19 cellular contexts compared by ENCODE assay signal in genomic region chr6:890995-891394, GRCh38.
A peak's percentile ranks its signal among the peaks of the same experiment; 100 is the strongest.
DNase-seq lines count a peak whose midpoint lies in the region; ATAC-seq, FAIRE-seq and TF ChIP-seq lines count a peak whose summit lies in the region.
"Had no signal": no experiment of that assay in that cellular context is flagged by ENCODE, and none has a peak within 500 bp of the region (broad histone marks: within the 10 kb centered on the region; RNA-seq: fewer than 3 reads in every experiment).

No MANE protein-coding gene starts in this region.

- H4K20me1 ChIP-seq in HepG2 (ENCODE audit: insufficient read depth, low read length) = no peaks in the 10 kb centered on the region
- H4K20me1 ChIP-seq: BLaER1 treated with 17β-estradiol and CSF1 and Interleukin-3, amounts not matched to agents 10 nM and 100 nM had no signal

- H3K9ac ChIP-seq in HepG2 (ENCODE audit: insufficient read depth, low read depth, low read length) = no peak overlapping the region
- H3K9ac ChIP-seq: BLaER1 treated with 17β-estradiol and CSF1 and Interleukin-3, amounts not matched to agents 10 nM and 100 nM had no signal

- in situ Hi-C loops in HepG2 (cut with HindIII; ENCODE audit: extremely low pct_ligation_motif_present, low pct_unique_long_range_greater_than_20kb) = no loop called here

- H3K79me2 ChIP-seq in HepG2 (ENCODE audit: insufficient read depth, low read length) = no peaks in the 10 kb centered on the region

- 56% methylated on average over 6 of the region's 6 CpGs for WGBS in HepG2 (ENCODE audit: low lambda C conversion rate)
- 72% methylated on average over 6 of the region's 6 CpGs for WGBS in right lobe of liver (ENCODE audit: insufficient coverage, low coverage, low lambda C conversion rate, missing lambda C conversion rate)
- WGBS in esophagus, 2 donors = 76% methylated on average over 6 of the region's 6 CpGs

- no TSS peak for BruUV-seq in HepG2 (replicated peaks; lab: Mats Ljungman, UMichigan)

- TF ChIP-seq RAD21 in HepG2 (CRISPR knock-in tag; IDR thresholded peaks at IDR 0.05) = no peak

- H3K4me1 ChIP-seq in HepG2 (ENCODE audit: insufficient read depth, low read length) (no peaks in the 10 kb centered on the region), right lobe of liver (no peaks in the 10 kb centered on the region), esophagus (ENCODE audit: control insufficient read depth in 2 of 2, insufficient read depth in 2 of 2, low read length in 1 of 2) (peaks cover 0 to 2% of the 10 kb centered on the region in 2 donors)
- H3K4me1 ChIP-seq: A549, Caco-2 had no signal

- TF ChIP-seq CTCF in HepG2 (CRISPR knock-in tag; IDR thresholded peaks at IDR 0.05) (no peak), right lobe of liver (IDR thresholded peaks at IDR 0.05) (no peak)

- CTCF ChIA-PET in HepG2 (lab: Yijun Ruan, JAX; ENCODE audit: low intra/inter-chr PET ratio, low total read pairs) = no interaction called here

- DNase-seq in HepG2 (ENCODE audit: low spot score) (no peak), right lobe of liver (no peak), NCI-H146 treated with DMSO at 0.1 percent for 48 hours (lab: John Stamatoyannopoulos, UW; ENCODE audit: unreplicated experiment) (no peak)
- DNase-seq: AML-193; Caco-2; Calu3; CD4-positive, alpha-beta T cell; CD8-positive, alpha-beta T cell; DMS79 treated with DMSO at 0.1 percent for 48 hours; GF-D8 had no signal

- intact Hi-C loops in HepG2 (cut with micrococcal nuclease; ENCODE audit: unreplicated experiment) (no loop called here), right lobe of liver (cut with DNase I) (no loop called here)

- H3K36me3 ChIP-seq in HepG2 (replicated peaks in 1 of 2; ENCODE audit: control insufficient read depth in 1 of 2, insufficient read depth in 2 of 2, low read length in 2 of 2) = no peaks in the 10 kb centered on the region
- no peaks in the 10 kb centered on the region for H3K36me3 ChIP-seq in right lobe of liver
- no peaks in the 10 kb centered on the region for H3K36me3 ChIP-seq in esophagus (ENCODE audit: control insufficient read depth in 2 of 2, insufficient read depth in 2 of 2, low read length in 1 of 2)
- H3K36me3 ChIP-seq: BLaER1 treated with 17β-estradiol and CSF1 and Interleukin-3, amounts not matched to agents 10 nM and 100 nM had no signal

- ATAC-seq in HepG2 = no peak
- no peak for ATAC-seq in right lobe of liver
- ATAC-seq in GM18909 (IDR thresholded peaks at IDR 0.05; ENCODE audit: poor library complexity, unreplicated experiment) = no peak
- ATAC-seq: A549; CD8-positive, alpha-beta T cell had no signal

- no peak for FAIRE-seq in HepG2 (lab: Jason Lieb, UNC)
- FAIRE-seq: A549, D721Med, G401.6, GM12891 had no signal

- H3K27ac ChIP-seq in HepG2 (ENCODE audit: extremely low read length, insufficient read depth, low read length) (no peak overlapping the region), right lobe of liver (no peak overlapping the region), esophagus (ENCODE audit: low read depth in 2 of 2, low read length in 1 of 2) (peak overlapping the region; percentile 2 to 35)
- H3K27ac ChIP-seq: 22Rv1; A549; BLaER1 treated with 17β-estradiol and CSF1 and Interleukin-3, amounts not matched to agents 10 nM and 100 nM; C4-2B had no signal

- TF ChIP-seq POLR2A in HepG2 (IDR thresholded peaks at IDR 0.05; ENCODE audit: insufficient read depth in 1 of 2, low read depth in 2 of 2, low read length in 2 of 2) (no peak), right lobe of liver (IDR thresholded peaks at IDR 0.05) (no peak)

- POLR2A ChIA-PET in HepG2 (lab: Yijun Ruan, JAX) = no interaction called here

- H3K9me3 ChIP-seq in HepG2 (ENCODE audit: low read length) (no peaks in the 10 kb centered on the region), right lobe of liver (no peaks in the 10 kb centered on the region), esophagus (ENCODE audit: control insufficient read depth in 2 of 2, insufficient read depth in 1 of 2, low read depth in 1 of 2, low read length in 1 of 2) (no peaks in the 10 kb centered on the region)
- H3K9me3 ChIP-seq: A549, Caco-2 had no signal

- H3K4me3 ChIP-seq in HepG2 (replicated peaks in 1 of 3; ENCODE audit: insufficient read depth in 1 of 3, low read depth in 2 of 3, low read length in 3 of 3) (no peak overlapping the region), right lobe of liver (no peak overlapping the region), esophagus (ENCODE audit: low read depth in 1 of 2, low read length in 2 of 2) (no peak overlapping the region)
- H3K4me3 ChIP-seq: A549; BLaER1 treated with 17β-estradiol and CSF1 and Interleukin-3, amounts not matched to agents 10 nM and 100 nM had no signal

- TF ChIP-seq EP300 in HepG2 (IDR thresholded peaks at IDR 0.05; ENCODE audit: low read depth in 2 of 2, low read length in 2 of 2) (no peak), HepG2 (CRISPR knock-in tag; IDR thresholded peaks at IDR 0.05; ENCODE audit: borderline replicate concordance) (no peak)

- no peak overlapping the region for H2AFZ ChIP-seq in HepG2 (ENCODE audit: low read length)

- H3K4me2 ChIP-seq in HepG2 (ENCODE audit: low read depth, low read length) = no peak overlapping the region
- H3K4me2 ChIP-seq: A549; BLaER1 treated with 17β-estradiol and CSF1 and Interleukin-3, amounts not matched to agents 10 nM and 100 nM had no signal

- peaks cover 1 to 16% of the 10 kb centered on the region in 2 experiments; a peak in 3 of 5 replicates for H3K27me3 ChIP-seq in HepG2 (ENCODE audit: control insufficient read depth in 1 of 2, insufficient read depth in 2 of 2, low read length in 2 of 2)
- H3K27me3 ChIP-seq in right lobe of liver = no peaks in the 10 kb centered on the region
- H3K27me3 ChIP-seq in esophagus (ENCODE audit: control insufficient read depth in 1 of 2, insufficient read depth in 2 of 2, low read length in 2 of 2) = no peaks in the 10 kb centered on the region
- H3K27me3 ChIP-seq: BLaER1 treated with 17β-estradiol and CSF1 and Interleukin-3, amounts not matched to agents 10 nM and 100 nM had no signal

TF ChIP-seq in HepG2, 621 proteins besides CTCF, POLR2A, EP300 and RAD21:
- TF ChIP-seq CEBPB (IDR thresholded peaks at IDR 0.05; ENCODE audit: borderline replicate concordance, low read depth, low read length) = peak; percentile 62; the same call in 1 of the 2 replicates
- no peak for TF ChIP-seq ZNF563 (CRISPR knock-in tag; IDR thresholded peaks at IDR 0.05)

Comparison
In these comparisons a context has a peak if more than half of its experiments do, and no peak if none do; other contexts are left out.
1. H3K27ac ChIP-seq: peak in esophagus (2 of 2); none in HepG2 (single experiment) and right lobe of liver (0 of 3).